In the genomic region with DNA sequence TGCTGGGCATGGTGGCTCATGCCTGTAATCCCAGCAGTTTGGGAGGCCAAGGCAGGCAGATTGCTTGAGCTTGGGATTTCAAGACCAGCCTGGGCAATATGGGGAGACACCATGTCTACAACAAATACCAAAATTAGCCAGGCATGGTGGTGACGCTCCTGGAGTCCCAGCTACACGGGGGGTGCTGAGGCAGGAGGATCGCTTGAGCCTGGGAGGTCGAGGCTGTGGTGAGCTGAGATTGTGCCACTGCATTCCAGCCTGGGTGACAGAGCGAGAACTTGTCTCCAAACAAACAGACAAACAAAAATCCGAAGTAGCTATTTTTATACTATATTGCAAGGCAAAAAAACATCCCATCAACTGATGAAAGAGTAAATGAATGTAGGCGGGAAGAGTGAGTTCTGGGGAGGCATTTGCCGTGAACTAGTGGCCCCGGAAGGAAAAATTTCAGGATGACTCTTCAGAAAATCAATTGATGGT, we compare ENCODE assay signal across 26 cellular contexts. TPM values are rescaled to one million over a fixed set of nuclear protein-coding genes. Genes with fewer than 3 reads are reported as not detected.
"Had no signal": no experiment of that assay in that cellular context is flagged by ENCODE, and none has a peak within 500 bp of the region (broad histone marks: within the 10 kb centered on the region; RNA-seq: fewer than 3 reads in every experiment).

No MANE protein-coding gene starts in this region.

- H3K4me1 ChIP-seq: ascending aorta, body of pancreas, Peyer's patch, SJCRH30 had no signal

- H3K4me3 Mint-ChIP-seq: activated CD4-positive, alpha-beta memory T cell treated with anti-CD3 and anti-CD28 coated beads for 36 hours; activated CD4-positive, alpha-beta T cell treated with anti-CD3 and anti-CD28 coated beads, Interleukin-2, amount 10 ng/mL, durations not matched to agents 7 days and 5 days; activated naive CD8-positive, alpha-beta T cell treated with anti-CD3 and anti-CD28 coated beads, Interleukin-2, amount 50 U/mL, for 24 hours; activated T-cell treated with anti-CD3 and anti-CD28 coated beads, Interleukin-2, amount 50 U/mL, for 4 hours; T-helper 17 cell had no signal

- H3K4me1 Mint-ChIP-seq: activated CD4-positive, alpha-beta T cell treated with anti-CD3 and anti-CD28 coated beads, Interleukin-2, amount 10 ng/mL, durations not matched to agents 7 days and 5 days; activated naive CD8-positive, alpha-beta T cell treated with anti-CD3 and anti-CD28 coated beads, Interleukin-2, amount 50 U/mL, for 24 hours had no signal

- H3K4me3 ChIP-seq: ascending aorta, body of pancreas, Peyer's patch, SJCRH30 had no signal

- H3K9me3 Mint-ChIP-seq: activated CD4-positive, alpha-beta memory T cell treated with anti-CD3 and anti-CD28 coated beads for 36 hours; activated CD4-positive, alpha-beta T cell treated with anti-CD3 and anti-CD28 coated beads, Interleukin-2, amount 10 ng/mL, durations not matched to agents 7 days and 5 days; activated naive CD4-positive, alpha-beta T cell treated with anti-CD3 and anti-CD28 coated beads, Interleukin-2, amount 50 U/mL, for 72 hours; activated naive CD8-positive, alpha-beta T cell treated with anti-CD3 and anti-CD28 coated beads, Interleukin-2, amount 50 U/mL, for 24 hours; activated T-cell treated with anti-CD3 and anti-CD28 coated beads, Interleukin-2, amount 50 U/mL, for 4 hours had no signal

- H3K27me3 ChIP-seq: ascending aorta, body of pancreas, Peyer's patch had no signal

- H3K27ac ChIP-seq: ascending aorta, body of pancreas, Peyer's patch, RWPE1, SJCRH30 had no signal

- H3K9me3 ChIP-seq: ascending aorta, body of pancreas, Peyer's patch, SJCRH30 had no signal

- H3K36me3 Mint-ChIP-seq: activated CD4-positive, alpha-beta memory T cell treated with anti-CD3 and anti-CD28 coated beads for 36 hours; activated naive CD4-positive, alpha-beta T cell treated with anti-CD3 and anti-CD28 coated beads, Interleukin-2, amount 50 U/mL, for 72 hours had no signal

- H3K27ac Mint-ChIP-seq: activated CD4-positive, alpha-beta memory T cell treated with anti-CD3 and anti-CD28 coated beads for 36 hours; activated CD4-positive, alpha-beta T cell treated with anti-CD3 and anti-CD28 coated beads, Interleukin-2, amount 10 ng/mL, durations not matched to agents 7 days and 5 days; activated naive CD8-positive, alpha-beta T cell treated with anti-CD3 and anti-CD28 coated beads, Interleukin-2, amount 50 U/mL, for 24 hours; T-helper 17 cell had no signal

- H3K36me3 ChIP-seq: ascending aorta, Peyer's patch, SJCRH30 had no signal

- DNase-seq: activated CD4-positive, alpha-beta memory T cell treated with anti-CD3 and anti-CD28 coated beads for 36 hours; activated CD4-positive, alpha-beta T cell treated with anti-CD3 and anti-CD28 coated beads, Interleukin-2, amount 10 ng/mL, durations not matched to agents 7 days and 5 days; activated CD4-positive, CD25-positive, alpha-beta regulatory T cell; activated CD8-positive, alpha-beta memory T cell treated with anti-CD3 and anti-CD28 coated beads for 24 hours; activated effector memory CD4-positive, alpha-beta T cell treated with anti-CD3 and anti-CD28 coated beads, Interleukin-2, amount 50 U/mL, for 16 hours; activated naive CD4-positive, alpha-beta T cell treated with Interleukin-2 at 50 U/mL for 16 hours; activated naive CD8-positive, alpha-beta T cell treated with anti-CD3 and anti-CD28 coated beads, Interleukin-2, amount 50 U/mL, for 24 hours; activated T-cell treated with anti-CD3 and anti-CD28 coated beads, Interleukin-2, amount 50 U/mL, for 4 hours; amniotic stem cell; body of pancreas; central memory CD4-positive, alpha-beta T cell; NCI-H146; NCI-H187 treated with DMSO at 0.1 percent for 48 hours; NCI-H2081 treated with DMSO at 0.1 percent for 48 hours; NCI-H446; NCI-H524; Right ventricle myocardium superior; SJCRH30; SW 1271; T-helper 17 cell; T-helper 9 cell had no signal

RNA-seq across cellular contexts. Expression of gene NCMAP, which starts 40.6 kb away (rescaled TPM):
- total RNA-seq: activated CD4-positive, alpha-beta T cell treated with anti-CD3 and anti-CD28 coated beads, Interleukin-2, amount 10 ng/mL, durations not matched to agents 7 days and 5 days; ascending aorta; bronchial epithelial cell; SJCRH30; T-helper 17 cell had no signal
